In genomic region chr17:44251062-44251461, GRCh38 we compare ENCODE assay signal across 1 cellular context.
TF ChIP-seq lines count a peak whose summit lies in the region.

No MANE protein-coding gene starts in this region.

TF ChIP-seq in HepG2, 621 proteins besides CTCF, POLR2A, EP300 and RAD21:
- TF ChIP-seq ATAD3A (CRISPR knock-in tag; IDR thresholded peaks at IDR 0.05) (no peak), ZNF274 (CRISPR knock-in tag; IDR thresholded peaks at IDR 0.05) (peak; percentile 66; the same call in 1 of the 2 replicates)
